9 cellular contexts compared by ENCODE assay signal in the genomic region with DNA sequence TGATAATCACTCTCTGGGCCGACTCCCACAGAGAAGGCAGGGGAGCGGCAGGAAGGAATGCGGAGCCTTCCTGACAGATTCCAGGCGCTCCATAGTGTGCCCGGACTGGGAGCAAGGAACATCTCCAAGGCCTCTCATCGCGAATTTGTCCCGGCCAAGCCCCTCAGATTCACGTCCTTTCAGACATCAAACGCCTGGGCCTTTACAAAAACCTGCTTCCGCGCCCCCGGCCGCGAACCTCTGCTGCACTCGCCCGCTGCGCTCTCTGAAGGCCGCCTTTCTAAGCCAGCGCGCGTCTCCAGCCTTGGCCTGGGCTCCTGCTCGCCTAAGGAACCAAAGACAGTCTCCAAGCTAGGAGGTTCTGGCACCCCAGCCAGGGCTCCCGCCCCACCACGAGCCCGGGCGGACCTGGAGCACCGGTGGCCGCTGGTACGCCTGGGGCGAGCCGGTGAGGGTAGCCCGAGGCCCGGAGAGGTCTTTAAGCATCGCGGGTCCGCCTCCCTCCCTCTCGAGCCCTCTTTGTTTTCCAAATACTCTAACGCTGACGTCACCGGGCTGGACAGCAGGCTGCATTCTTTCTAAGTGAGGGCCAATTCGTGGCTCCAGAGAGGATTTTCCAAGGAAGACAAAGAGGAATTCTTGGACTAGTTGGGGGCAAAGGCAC. TPM values are rescaled to one million over a fixed set of nuclear protein-coding genes. Genes with fewer than 3 reads are reported as not detected.
DNase-seq lines count a peak whose midpoint lies in the region; ATAC-seq and TF ChIP-seq lines count a peak whose summit lies in the region.
"Had no signal": no experiment of that assay in that cellular context is flagged by ENCODE, and none has a peak within 500 bp of the region (broad histone marks: within the 10 kb centered on the region; RNA-seq: fewer than 3 reads in every experiment).

No MANE protein-coding gene starts in this region.

- in situ Hi-C loops in G401 (cut with HindIII; ENCODE audit: low sequenced_read_pairs): no loop called here

- under 1% methylated on average over 42 of the region's 42 CpGs for WGBS in smooth muscle cell (ENCODE audit: low lambda C conversion rate)

- H3K27me3 ChIP-seq in colonic mucosa: no peaks in the 10 kb centered on the region
- no peaks in the 10 kb centered on the region for H3K27me3 ChIP-seq in kidney epithelial cell (ENCODE audit: control insufficient read depth, insufficient read depth, low read length)
- no peaks in the 10 kb centered on the region for H3K27me3 ChIP-seq in smooth muscle cell (ENCODE audit: low read depth)

- H3K9ac ChIP-seq in colonic mucosa (ENCODE audit: low read depth in 2 of 2, low read length in 2 of 2) (peak overlapping the region; percentile 77 to 87), smooth muscle cell (ENCODE audit: low read depth) (peak overlapping the region; percentile 99)

- H3K27ac ChIP-seq in colonic mucosa: peak overlapping the region; percentile 93
- H3K27ac ChIP-seq in smooth muscle cell (ENCODE audit: low read depth): peak overlapping the region; percentile 99

- intact Hi-C loops in colonic mucosa (cut with DNase I): no loop called here

- H3F3A ChIP-seq in smooth muscle cell (ENCODE audit: low read depth): peaks cover 8% of the 10 kb centered on the region

- ATAC-seq in HG03439 (IDR thresholded peaks at IDR 0.05; ENCODE audit: unreplicated experiment): no peak

- H3K4me1 ChIP-seq in colonic mucosa (peaks cover 24% of the 10 kb centered on the region), smooth muscle cell (ENCODE audit: low read depth) (peaks cover 36% of the 10 kb centered on the region)

- H3K4me2 ChIP-seq in smooth muscle cell: peak overlapping the region; percentile 79

- TF ChIP-seq CTCF in colonic mucosa (IDR thresholded peaks at IDR 0.05) (no peak), kidney epithelial cell (IDR thresholded peaks at IDR 0.05; ENCODE audit: insufficient read depth, low read length, poor library complexity, severe bottlenecking) (no peak), smooth muscle cell (IDR thresholded peaks at IDR 0.05; ENCODE audit: borderline replicate concordance, insufficient read depth, poor library complexity, severe bottlenecking) (no peak)

- H3K36me3 ChIP-seq in colonic mucosa: no peaks in the 10 kb centered on the region
- H3K36me3 ChIP-seq in kidney epithelial cell (ENCODE audit: control insufficient read depth, insufficient read depth, low read length): peaks cover 8% of the 10 kb centered on the region
- H3K36me3 ChIP-seq in smooth muscle cell (ENCODE audit: low read depth): no peaks in the 10 kb centered on the region

- H3K9me3 ChIP-seq in colonic mucosa (no peaks in the 10 kb centered on the region), smooth muscle cell (replicated peaks; ENCODE audit: low read depth) (no peaks in the 10 kb centered on the region)

- H3K79me2 ChIP-seq in smooth muscle cell (ENCODE audit: low read depth): peaks cover 44% of the 10 kb centered on the region

- H2AFZ ChIP-seq in smooth muscle cell (ENCODE audit: low read depth): no peak overlapping the region

- peak overlapping the region; percentile 59 for H3K4me3 ChIP-seq in colonic mucosa
- peak overlapping the region; percentile 94 for H3K4me3 ChIP-seq in kidney epithelial cell (ENCODE audit: low read depth, low read length)
- H3K4me3 ChIP-seq in smooth muscle cell: peak overlapping the region; percentile 72

- peak; percentile 81 for DNase-seq in G401 (ENCODE audit: low spot score)
- peak; percentile 24 for DNase-seq in NCI-H524 treated with DMSO at 0.1 percent for 48 hours (lab: John Stamatoyannopoulos, UW)
- peak; percentile 84 for DNase-seq in colonic mucosa
- peak; percentile 67 for DNase-seq in kidney epithelial cell (ENCODE audit: low read depth)
- DNase-seq in smooth muscle cell (lab: John Stamatoyannopoulos, UW; ENCODE audit: unreplicated experiment): peak; percentile 35
- DNase-seq in T-helper 9 cell: no peak
- no peak for DNase-seq in CD1c-positive myeloid dendritic cell (ENCODE audit: extremely low spot score)
- DNase-seq: activated B cell treated with CpG ODN at 0.5 μM for 24 hours had no signal

- H4K20me1 ChIP-seq in smooth muscle cell (ENCODE audit: low read depth): peaks cover 52% of the 10 kb centered on the region

RNA-seq across cellular contexts. Expression of a gene that starts 0.8 kb away (rescaled TPM):
- total RNA-seq in G401 (2014; rRNA removed; shearing (Covaris generic)): 177 and 190 TPM in 2 replicates
- total RNA-seq in colonic mucosa (10 to 100 TPM; 17.8 to 19.9 TPM), kidney epithelial cell (191 and 200 TPM in 2 replicates), smooth muscle cell (103 and 114 TPM in 2 replicates)
- 92.1 and 109 TPM in 2 replicates for polyA plus RNA-seq in smooth muscle cell
- total RNA-seq: activated B cell treated with CpG ODN at 0.5 μM for 24 hours had no signal

Comparison
In these comparisons a context has a peak if more than half of its experiments do, and no peak if none do; other contexts are left out.
1. DNase-seq: peak in G401 (single experiment), NCI-H524 treated with DMSO at 0.1 percent for 48 hours (single experiment), colonic mucosa (single experiment), kidney epithelial cell (single experiment) and smooth muscle cell (single experiment); none in T-helper 9 cell (single experiment) and CD1c-positive myeloid dendritic cell (single experiment).
2. Peak in every context shown above with its lines, with median percentiles within 50 percentile points of each other: H3K4me3 ChIP-seq.